In genomic region chr6:136774228-136775041, GRCh38 we compare ENCODE assay signal across 1 cellular context.
TF ChIP-seq lines count a peak whose summit lies in the region.

No MANE protein-coding gene starts in this region.

TF ChIP-seq in GM12878, 131 proteins besides CTCF, POLR2A, EP300 and RAD21:
- TF ChIP-seq, protein P1, sequence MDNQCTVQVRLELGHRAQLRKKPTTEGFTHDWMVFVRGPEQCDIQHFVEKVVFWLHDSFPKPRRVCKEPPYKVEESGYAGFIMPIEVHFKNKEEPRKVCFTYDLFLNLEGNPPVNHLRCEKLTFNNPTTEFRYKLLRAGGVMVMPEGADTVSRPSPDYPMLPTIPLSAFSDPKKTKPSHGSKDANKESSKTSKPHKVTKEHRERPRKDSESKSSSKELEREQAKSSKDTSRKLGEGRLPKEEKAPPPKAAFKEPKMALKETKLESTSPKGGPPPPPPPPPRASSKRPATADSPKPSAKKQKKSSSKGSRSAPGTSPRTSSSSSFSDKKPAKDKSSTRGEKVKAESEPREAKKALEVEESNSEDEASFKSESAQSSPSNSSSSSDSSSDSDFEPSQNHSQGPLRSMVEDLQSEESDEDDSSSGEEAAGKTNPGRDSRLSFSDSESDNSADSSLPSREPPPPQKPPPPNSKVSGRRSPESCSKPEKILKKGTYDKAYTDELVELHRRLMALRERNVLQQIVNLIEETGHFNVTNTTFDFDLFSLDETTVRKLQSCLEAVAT (IDR thresholded peaks at IDR 0.05) = peak; percentile 55; the same call in 1 of the 2 replicates
- peak; percentile 36; the same call in 1 of the 2 replicates for TF ChIP-seq ZNF24 (IDR thresholded peaks at IDR 0.05)
- 0 out of 4 replicates have a peak, but pooled peaks of 1 of the 2 experiments have one; percentile 35 for TF ChIP-seq CEBPB (IDR thresholded peaks at IDR 0.05; ENCODE audit: borderline replicate concordance in 1 of 2, low read depth in 2 of 2, low read length in 2 of 2)
- no peak for TF ChIP-seq SUZ12 (IDR thresholded peaks at IDR 0.05; ENCODE audit: unreplicated experiment)
- 0 out of 2 replicates have a peak, but pooled peaks have one; percentile 9 for TF ChIP-seq PKNOX1 (IDR thresholded peaks at IDR 0.05)
- no peak for TF ChIP-seq TCF7 (IDR thresholded peaks at IDR 0.05; ENCODE audit: borderline replicate concordance)
- no peak for TF ChIP-seq CREM (IDR thresholded peaks at IDR 0.05; ENCODE audit: low read depth)
- TF ChIP-seq LARP7 (IDR thresholded peaks at IDR 0.05) = no peak
- TF ChIP-seq E4F1 (IDR thresholded peaks at IDR 0.05; ENCODE audit: borderline replicate concordance, partially characterized antibody) = no peak
- no peak for TF ChIP-seq IRF3 (IDR thresholded peaks at IDR 0.05)
- TF ChIP-seq TBL1XR1 (IDR thresholded peaks at IDR 0.05; ENCODE audit: low read depth, low read length) = no peak
- TF ChIP-seq ATF7 (IDR thresholded peaks at IDR 0.05; ENCODE audit: low read depth) = peak; percentile 94
- peak; percentile 8; the same call in 1 of the 2 replicates for TF ChIP-seq MTA2 (IDR thresholded peaks at IDR 0.05; ENCODE audit: low read depth)
